2 cellular contexts compared by ENCODE assay signal in genomic region chr6:149318581-149319286, GRCh38.
TF ChIP-seq lines count a peak whose summit lies in the region.

No MANE protein-coding gene starts in this region.

TF ChIP-seq in GM12878, 131 proteins besides CTCF, POLR2A, EP300 and RAD21 (continued from another document and continues in another):
- no peak for TF ChIP-seq IRF5 (IDR thresholded peaks at IDR 0.05; ENCODE audit: borderline replicate concordance)
- TF ChIP-seq BCLAF1 (IDR thresholded peaks at IDR 0.05): no peak
- TF ChIP-seq PAX8 (IDR thresholded peaks at IDR 0.05): no peak
- TF ChIP-seq MLLT1 (IDR thresholded peaks at IDR 0.05): peak; percentile 77
- no peak for TF ChIP-seq ZBTB33 (IDR thresholded peaks at IDR 0.05)
- no peak for TF ChIP-seq BHLHE40 (IDR thresholded peaks at IDR 0.05; ENCODE audit: borderline replicate concordance in 1 of 2, low read depth in 2 of 2, low read length in 1 of 2)
- TF ChIP-seq ZBTB4 (CRISPR knock-in tag; IDR thresholded peaks at IDR 0.05): no peak
- TF ChIP-seq CHD1 (IDR thresholded peaks at IDR 0.05; ENCODE audit: low read depth, low read length): 0 out of 2 replicates have a peak, but pooled peaks have one; percentile 61
- TF ChIP-seq NFXL1 (IDR thresholded peaks at IDR 0.05; ENCODE audit: borderline replicate concordance): no peak
- no peak for TF ChIP-seq WRNIP1 (IDR thresholded peaks at IDR 0.05; ENCODE audit: borderline replicate concordance, low read depth, low read length)
- no peak for TF ChIP-seq RFX5 (IDR thresholded peaks at IDR 0.05; ENCODE audit: low read depth, low read length)

TF ChIP-seq in HepG2, 621 proteins besides CTCF, POLR2A, EP300 and RAD21 (continued from another document):
- TF ChIP-seq HDAC1 (CRISPR knock-in tag; IDR thresholded peaks at IDR 0.05) (peak; percentile 37; the same call in 1 of the 2 replicates), KLF13 (CRISPR knock-in tag; IDR thresholded peaks at IDR 0.05) (no peak), ZNF577 (CRISPR knock-in tag; IDR thresholded peaks at IDR 0.05; ENCODE audit: borderline replicate concordance, low read depth) (no peak), ZNF546 (CRISPR knock-in tag; conservative IDR thresholded peaks at IDR 0.05) (no peak), SAFB2 (CRISPR knock-in tag; IDR thresholded peaks at IDR 0.05; ENCODE audit: borderline replicate concordance, low read depth) (no peak), NFKBIZ (CRISPR knock-in tag; IDR thresholded peaks at IDR 0.05) (no peak), SIN3B (IDR thresholded peaks at IDR 0.05; ENCODE audit: low read length) (no peak), THAP9 (CRISPR knock-in tag; IDR thresholded peaks at IDR 0.05; ENCODE audit: borderline replicate concordance) (no peak), AHDC1 (CRISPR knock-in tag; IDR thresholded peaks at IDR 0.05; ENCODE audit: borderline replicate concordance) (no peak), TEF (CRISPR knock-in tag; IDR thresholded peaks at IDR 0.05) (peak; percentile 31; the same call in 1 of the 2 replicates), GZF1 (CRISPR knock-in tag; IDR thresholded peaks at IDR 0.05) (no peak), SOX13 (IDR thresholded peaks at IDR 0.05) (no peak), SOX13 (CRISPR knock-in tag; conservative IDR thresholded peaks at IDR 0.05 in 1 of 2, IDR thresholded peaks at IDR 0.05 in 1 of 2) (no peak), ZNF484 (CRISPR knock-in tag; IDR thresholded peaks at IDR 0.05; ENCODE audit: borderline replicate concordance, low read depth) (no peak), SCMH1 (CRISPR knock-in tag; IDR thresholded peaks at IDR 0.05; ENCODE audit: borderline replicate concordance) (no peak), MBNL3 (CRISPR knock-in tag; conservative IDR thresholded peaks at IDR 0.05) (no peak), KMT2B (CRISPR knock-in tag; IDR thresholded peaks at IDR 0.05) (0 out of 2 replicates have a peak, but pooled peaks have one; percentile 12), SAP130 (CRISPR knock-in tag; IDR thresholded peaks at IDR 0.05; ENCODE audit: low read depth) (peak; percentile 19; the same call in 1 of the 2 replicates), ZNF124 (CRISPR knock-in tag; IDR thresholded peaks at IDR 0.05) (no peak), TBX2 (CRISPR knock-in tag; IDR thresholded peaks at IDR 0.05; ENCODE audit: borderline replicate concordance) (0 out of 2 replicates have a peak, but pooled peaks have one; percentile 36), ZFP41 (CRISPR knock-in tag; IDR thresholded peaks at IDR 0.05; ENCODE audit: borderline replicate concordance) (no peak), CEBPG (CRISPR knock-in tag; IDR thresholded peaks at IDR 0.05) (peak; percentile 27; the same call in 1 of the 2 replicates), ZNF564 (CRISPR knock-in tag; IDR thresholded peaks at IDR 0.05) (no peak), PATZ1 (CRISPR knock-in tag; IDR thresholded peaks at IDR 0.05) (no peak; the same call in 1 of the 2 replicates), PCBP1 (IDR thresholded peaks at IDR 0.05; ENCODE audit: borderline replicate concordance, low read depth, low read length) (no peak), HNF4A (CRISPR knock-in tag; IDR thresholded peaks at IDR 0.05) (no peak), NR2F1 (CRISPR knock-in tag; IDR thresholded peaks at IDR 0.05) (no peak), ZBTB43 (CRISPR knock-in tag; conservative IDR thresholded peaks at IDR 0.05) (no peak), SYNCRIP (IDR thresholded peaks at IDR 0.05; ENCODE audit: insufficient read depth, low read depth, low read length) (no peak), KDM3A (CRISPR knock-in tag; IDR thresholded peaks at IDR 0.05; ENCODE audit: low read depth) (no peak), ZNF7 (CRISPR knock-in tag; IDR thresholded peaks at IDR 0.05) (no peak), ZNF414 (CRISPR knock-in tag; IDR thresholded peaks at IDR 0.05) (no peak), ZFP82 (CRISPR knock-in tag; IDR thresholded peaks at IDR 0.05; ENCODE audit: borderline replicate concordance) (no peak), MTA3 (CRISPR knock-in tag; IDR thresholded peaks at IDR 0.05) (no peak), ZNF282 (IDR thresholded peaks at IDR 0.05; ENCODE audit: partially characterized antibody) (no peak), DMAP1 (CRISPR knock-in tag; IDR thresholded peaks at IDR 0.05) (no peak)
